ENCODE assay signal across 2 cellular contexts in genomic region chr10:13612654-13613373, GRCh38.
TF ChIP-seq lines count a peak whose summit lies in the region.

No MANE protein-coding gene starts in this region.

TF ChIP-seq in IMR-90, 13 proteins besides CTCF, POLR2A, EP300 and RAD21:
- TF ChIP-seq MAZ (IDR thresholded peaks at IDR 0.05; ENCODE audit: borderline replicate concordance, low read depth, low read length) (no peak), MAFK (IDR thresholded peaks at IDR 0.05; ENCODE audit: low read depth, low read length) (peak; percentile 69; the same call in 1 of the 2 replicates)

TF ChIP-seq in H1, 55 proteins besides CTCF, POLR2A, EP300 and RAD21:
- TF ChIP-seq MAFK (IDR thresholded peaks at IDR 0.05; ENCODE audit: low read depth, low read length) (peak; percentile 6; the same call in 1 of the 2 replicates), JUND (IDR thresholded peaks at IDR 0.05; ENCODE audit: low read length) (no peak), JUN (IDR thresholded peaks at IDR 0.05; ENCODE audit: low read depth, low read length) (no peak), EGR1 (IDR thresholded peaks at IDR 0.05; ENCODE audit: borderline replicate concordance, low read depth, low read length) (no peak)
